Comparison of ENCODE assay signal across 22 cellular contexts in the genomic region with DNA sequence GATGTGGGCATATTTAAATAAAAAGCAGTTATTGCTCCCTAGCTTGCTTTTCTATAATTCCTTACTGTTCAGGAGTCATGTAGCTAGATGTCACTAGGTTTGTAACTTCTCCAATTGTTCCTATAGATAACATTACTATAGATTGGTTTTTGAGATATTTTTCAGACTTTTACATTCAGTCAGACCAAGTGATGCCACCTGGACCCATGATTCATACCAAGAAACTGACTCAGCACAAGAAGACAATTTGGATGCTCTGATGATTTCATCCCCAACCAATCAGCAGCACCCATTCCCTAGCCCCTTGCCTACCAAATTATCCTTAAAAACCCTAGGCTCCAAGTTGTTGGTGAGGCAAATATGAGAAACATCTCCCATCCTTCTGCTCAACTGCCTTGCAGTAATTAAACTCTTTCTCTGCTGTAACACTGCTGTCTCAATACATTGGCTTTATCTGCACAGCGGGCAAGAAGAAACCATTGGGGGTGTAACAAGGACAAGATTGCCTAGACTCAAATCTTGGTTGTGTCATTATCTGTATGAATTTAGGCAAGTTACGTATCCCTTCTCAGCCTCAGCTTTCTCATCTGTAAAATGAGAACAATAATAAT. TPM values are rescaled to one million over a fixed set of nuclear protein-coding genes. Genes with fewer than 3 reads are reported as not detected.
"Had no signal": no experiment of that assay in that cellular context is flagged by ENCODE, and none has a peak within 500 bp of the region (broad histone marks: within the 10 kb centered on the region; RNA-seq: fewer than 3 reads in every experiment).

No MANE protein-coding gene starts in this region.

- DNase-seq: effector CD4-positive, alpha-beta T cell; gastrocnemius medialis; heart right ventricle; hypothalamus; kidney glomerular epithelial cell; mesendoderm; naive thymus-derived CD4-positive, alpha-beta T cell; nephron progenitor cell; psoas muscle; retina; stimulated activated CD4-positive, alpha-beta T cell treated with anti-CD3 and anti-CD28 coated beads, Interleukin-2, amount 100 ng/mL, for 24 hours; stimulated activated CD4-positive, alpha-beta T cell treated with anti-CD3 and anti-CD28 coated beads, Interleukin-4, amount 100 ng/mL, for 4 hours; stimulated activated naive CD4-positive, alpha-beta T cell; stomach; substantia nigra; transverse colon had no signal

- FAIRE-seq: islet of Langerhans had no signal

- H3K27ac ChIP-seq: gastrocnemius medialis, heart right ventricle, neutrophil, psoas muscle, stomach, thoracic aorta, transverse colon had no signal

- H3K27ac Mint-ChIP-seq: dendritic cell treated with granulocyte-macrophage colony-stimulating factor and Interleukin-4, amounts not matched to agents 40 ng/mL and 50 ng/mL, for 4 days; naive thymus-derived CD4-positive, alpha-beta T cell; nephron progenitor cell had no signal

- H3K36me3 ChIP-seq: gastrocnemius medialis, heart right ventricle, neutrophil, stomach, thoracic aorta, transverse colon had no signal

- H3K4me3 Mint-ChIP-seq: dendritic cell treated with granulocyte-macrophage colony-stimulating factor and Interleukin-4, amounts not matched to agents 40 ng/mL and 50 ng/mL, for 4 days; naive thymus-derived CD4-positive, alpha-beta T cell; nephron progenitor cell had no signal

- H3K4me3 ChIP-seq: gastrocnemius medialis, heart right ventricle, psoas muscle, stomach, thoracic aorta, transverse colon had no signal

- ATAC-seq: gastrocnemius medialis; heart right ventricle; naive thymus-derived CD4-positive, alpha-beta T cell; psoas muscle; sciatic nerve had no signal

- H3K4me1 ChIP-seq: gastrocnemius medialis, psoas muscle, transverse colon had no signal

- H3K27me3 Mint-ChIP-seq: dendritic cell treated with granulocyte-macrophage colony-stimulating factor and Interleukin-4, amounts not matched to agents 40 ng/mL and 50 ng/mL, for 4 days had no signal

- H3K4me1 Mint-ChIP-seq: nephron progenitor cell had no signal

- H3K27me3 ChIP-seq: gastrocnemius medialis, heart right ventricle, neutrophil, stomach, transverse colon had no signal

RNA-seq across cellular contexts. Expression of a gene that starts 11.8 kb away (rescaled TPM):
- total RNA-seq: gastrocnemius medialis, thoracic aorta, ureter had no signal
- polyA plus RNA-seq: naive thymus-derived CD4-positive, alpha-beta T cell had no signal
